Comparison of ENCODE assay signal across 1 cellular context in genomic region chr9:115142090-115142489, GRCh38.
TF ChIP-seq lines count a peak whose summit lies in the region.

No MANE protein-coding gene starts in this region.

TF ChIP-seq in IMR-90, 13 proteins besides CTCF, POLR2A, EP300 and RAD21:
- TF ChIP-seq BHLHE40 (IDR thresholded peaks at IDR 0.05; ENCODE audit: low read depth, low read length) = no peak
